Comparison of ENCODE assay signal across 24 cellular contexts in the genomic region with DNA sequence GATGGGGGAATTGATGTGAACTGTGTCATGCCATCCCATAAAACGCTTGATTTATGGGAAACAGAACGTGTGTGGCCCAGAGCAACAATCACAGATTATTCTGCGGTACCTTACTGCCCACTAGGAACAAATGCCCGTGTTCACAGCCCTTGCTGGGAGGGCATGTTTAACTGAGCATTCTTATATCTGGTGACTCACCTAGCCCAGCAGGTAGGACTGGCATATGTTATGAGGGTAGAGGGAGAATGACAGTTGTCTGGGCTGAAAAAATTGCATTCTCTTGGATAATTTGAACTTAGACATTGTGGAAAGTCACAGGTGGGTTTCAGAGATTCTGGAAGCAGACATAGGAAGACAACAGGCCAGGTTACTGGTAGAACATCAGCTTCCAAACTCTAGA.
DNase-seq lines count a peak whose midpoint lies in the region; ATAC-seq, FAIRE-seq and TF ChIP-seq lines count a peak whose summit lies in the region.
"Had no signal": no experiment of that assay in that cellular context is flagged by ENCODE, and none has a peak within 500 bp of the region (broad histone marks: within the 10 kb centered on the region; RNA-seq: fewer than 3 reads in every experiment).

No MANE protein-coding gene starts in this region.

- in situ Hi-C loops in IMR-90 (cut with MboI; ENCODE audit: low sequenced_read_pairs) = no loop called here

- no peaks in the 10 kb centered on the region for H3K79me2 ChIP-seq in PC-3 (ENCODE audit: low read length)

- H3K27ac ChIP-seq in IMR-90 (ENCODE audit: insufficient read depth, low read length) = no peak overlapping the region
- H3K27ac ChIP-seq in PC-3 (ENCODE audit: low read length) = no peak overlapping the region
- H3K27ac ChIP-seq in upper lobe of right lung = no peak overlapping the region
- H3K27ac ChIP-seq: BLaER1 had no signal

- DNase-seq in IMR-90 (no peak), PC-3 (peak; percentile 11), bronchial epithelial cell (ENCODE audit: low read depth) (peak; percentile 49), germinal center (ENCODE audit: low spot score) (no peak), pons (ENCODE audit: low spot score) (no peak), upper lobe of right lung (no peak)
- DNase-seq: 8988T; ACHN; BE2C; C1 segment of cervical spinal cord; CD4-positive, alpha-beta memory T cell; CD4-positive, CD25-positive, alpha-beta regulatory T cell; CD8-positive, alpha-beta memory T cell; COR-L47; DMS 273 treated with DMSO at 0.1 percent for 48 hours; DMS79 treated with DMSO at 0.1 percent for 48 hours; GF-D8 had no signal

- BruUV-seq in IMR-90 (replicated peaks; lab: Mats Ljungman, UMichigan) = no TSS peak
- BruUV-seq in PC-3 (replicated peaks; lab: Mats Ljungman, UMichigan) = no TSS peak

- H4K8ac ChIP-seq in IMR-90 (ENCODE audit: low read depth in 2 of 2, low read length in 2 of 2) = no peak overlapping the region

- H3K18ac ChIP-seq in IMR-90 (ENCODE audit: low read depth, low read length) = no peak overlapping the region

- CTCF ChIA-PET in IMR-90 (lab: Yijun Ruan, JAX) (no interaction called here), PC-3 (lab: Charles Lee) (no interaction called here)

- H3K79me1 ChIP-seq in IMR-90 (ENCODE audit: low read depth in 1 of 2, low read length in 2 of 2) = no peaks in the 10 kb centered on the region

- H4K91ac ChIP-seq in IMR-90 (ENCODE audit: insufficient read depth, low read depth, low read length) = no peak overlapping the region

- H3K56ac ChIP-seq in IMR-90 (ENCODE audit: extremely low read depth, insufficient read depth, low read length) = no peak overlapping the region

- H2AK9ac ChIP-seq in IMR-90 (replicated peaks; ENCODE audit: low read depth, low read length, poor library complexity) = peak overlapping the region; percentile 28

- no peak overlapping the region for H2BK20ac ChIP-seq in IMR-90 (ENCODE audit: low read depth, low read length)

- intact Hi-C loops in IMR-90 (cut with micrococcal nuclease) (no loop called here), PC-3 (cut with micrococcal nuclease) (no loop called here), upper lobe of right lung (cut with DNase I) (no loop called here)

- no peak for TF ChIP-seq POLR2A in IMR-90 (IDR thresholded peaks at IDR 0.05; ENCODE audit: low read depth, low read length)

- no peaks in the 10 kb centered on the region for H3K27me3 ChIP-seq in IMR-90 (ENCODE audit: control insufficient read depth, insufficient read depth, low read length)
- H3K27me3 ChIP-seq in PC-3 (ENCODE audit: low read length) = no peaks in the 10 kb centered on the region
- no peaks in the 10 kb centered on the region for H3K27me3 ChIP-seq in bronchial epithelial cell (ENCODE audit: control insufficient read depth, insufficient read depth, low read length)
- no peaks in the 10 kb centered on the region for H3K27me3 ChIP-seq in upper lobe of right lung
- H3K27me3 ChIP-seq: BE2C, BLaER1 had no signal

- TF ChIP-seq RAD21 in IMR-90 (IDR thresholded peaks at IDR 0.05; ENCODE audit: low read length) = no peak

- no peak overlapping the region for H2BK120ac ChIP-seq in IMR-90 (ENCODE audit: low read depth, low read length)

- H3K9me3 ChIP-seq in IMR-90 (ENCODE audit: control insufficient read depth, insufficient read depth, low read length) (peaks cover 17% of the 10 kb centered on the region), PC-3 (ENCODE audit: low read length) (no peaks in the 10 kb centered on the region), upper lobe of right lung (no peaks in the 10 kb centered on the region)
- H3K9me3 ChIP-seq: BE2C, BLaER1 had no signal

- H3K4me1 ChIP-seq in IMR-90 (ENCODE audit: control insufficient read depth, insufficient read depth, low read length) (no peaks in the 10 kb centered on the region), PC-3 (ENCODE audit: insufficient read depth, low read length) (no peaks in the 10 kb centered on the region), upper lobe of right lung (no peaks in the 10 kb centered on the region)
- H3K4me1 ChIP-seq: BE2C, BLaER1 had no signal

- no peak overlapping the region for H4K5ac ChIP-seq in IMR-90 (ENCODE audit: low read depth, low read length)

- POLR2A ChIA-PET in IMR-90 (lab: Charles Lee; ENCODE audit: unreplicated experiment) = no interaction called here
- POLR2A ChIA-PET in PC-3 (lab: Charles Lee; ENCODE audit: unreplicated experiment) = no interaction called here

- H2BK15ac ChIP-seq in IMR-90 (ENCODE audit: low read depth, low read length) = no peak overlapping the region

- no peaks in the 10 kb centered on the region for H3K9me2 ChIP-seq in PC-3 (replicated peaks; ENCODE audit: low read length)

- no peaks in the 10 kb centered on the region for H4K20me1 ChIP-seq in IMR-90 (ENCODE audit: insufficient read depth, low read length)
- H4K20me1 ChIP-seq in PC-3 (ENCODE audit: low read length) = no peaks in the 10 kb centered on the region
- H4K20me1 ChIP-seq: BLaER1 had no signal

- WGBS in IMR-90 (ENCODE audit: extremely low coverage in 2 of 2, insufficient read length in 1 of 2), 2 experiments = 25% methylated on average over 2 of the region's 4 CpGs; no CpG with 5 or more reads in 1 of the 2 experiments

- dilution Hi-C loops in IMR-90 (cut with HindIII; ENCODE audit: low sequenced_read_pairs, unreplicated experiment) = no loop called here

- no peak for FAIRE-seq in bronchial epithelial cell (lab: Jason Lieb, UNC)
- FAIRE-seq: A204.1, G401.6, GM12891, GM19239 had no signal

- H3K14ac ChIP-seq in IMR-90 (replicated peaks; ENCODE audit: low read depth, low read length) = no peak overlapping the region

- TF ChIP-seq CTCF in IMR-90 (conservative IDR thresholded peaks at IDR 0.05; ENCODE audit: low read depth, low read length) = no peak
- TF ChIP-seq CTCF in PC-3 (conservative IDR thresholded peaks at IDR 0.05; ENCODE audit: low read depth, low read length) = no peak
- TF ChIP-seq CTCF in bronchial epithelial cell (IDR thresholded peaks at IDR 0.05; ENCODE audit: insufficient read depth, low read length, severe bottlenecking) = no peak
- TF ChIP-seq CTCF in upper lobe of right lung (IDR thresholded peaks at IDR 0.05) = no peak

- H3K4me2 ChIP-seq in IMR-90 (ENCODE audit: low read depth, low read length) = no peak overlapping the region
- H3K4me2 ChIP-seq in PC-3 (ENCODE audit: low read length) = no peak overlapping the region
- H3K4me2 ChIP-seq: BLaER1 had no signal

- no peak overlapping the region for H2AFZ ChIP-seq in IMR-90 (replicated peaks; ENCODE audit: low read length, poor library complexity)
- no peak overlapping the region for H2AFZ ChIP-seq in PC-3 (ENCODE audit: low read length)

- no peak overlapping the region for H2BK5ac ChIP-seq in IMR-90 (ENCODE audit: low read depth, low read length, poor library complexity, severe bottlenecking)

- ATAC-seq in IMR-90 (ENCODE audit: low read depth) = no peak
- no peak for ATAC-seq in PC-3
- ATAC-seq in esophagus mucosa = peak; percentile 47
- no peak for ATAC-seq in HG03097 (IDR thresholded peaks at IDR 0.05; ENCODE audit: low FRiP score, unreplicated experiment)
- ATAC-seq in upper lobe of right lung = no peak

- H3K4ac ChIP-seq in IMR-90 (ENCODE audit: low read depth, low read length) = no peak overlapping the region

- H3K23ac ChIP-seq in IMR-90 (ENCODE audit: low read depth, low read length) = no peak overlapping the region

- H3K9me1 ChIP-seq in IMR-90 (ENCODE audit: insufficient read depth, low read length) = no peaks in the 10 kb centered on the region

- H3K4me3 ChIP-seq in IMR-90 (ENCODE audit: insufficient read depth, low read depth, low read length) = no peak overlapping the region
- H3K4me3 ChIP-seq in PC-3 (ENCODE audit: low read length) = no peak overlapping the region
- H3K4me3 ChIP-seq in bronchial epithelial cell (ENCODE audit: low read depth, low read length) = no peak overlapping the region
- no peak overlapping the region for H3K4me3 ChIP-seq in upper lobe of right lung
- H3K4me3 ChIP-seq: BLaER1 had no signal

- no peaks in the 10 kb centered on the region for H3K36me3 ChIP-seq in IMR-90 (ENCODE audit: control insufficient read depth, insufficient read depth, low read length)
- no peaks in the 10 kb centered on the region for H3K36me3 ChIP-seq in PC-3 (ENCODE audit: low read depth, low read length)
- H3K36me3 ChIP-seq in bronchial epithelial cell (ENCODE audit: control insufficient read depth, insufficient read depth, low read length) = no peaks in the 10 kb centered on the region
- no peaks in the 10 kb centered on the region for H3K36me3 ChIP-seq in upper lobe of right lung
- H3K36me3 ChIP-seq: BE2C, BLaER1 had no signal

- no peak overlapping the region for H2AK5ac ChIP-seq in IMR-90 (ENCODE audit: low read depth, low read length)

- H3K9ac ChIP-seq in IMR-90 (ENCODE audit: low read depth, low read length) = no peak overlapping the region
- H3K9ac ChIP-seq in PC-3 (ENCODE audit: low read length) = no peak overlapping the region
- H3K9ac ChIP-seq: BLaER1 had no signal

- H3F3A ChIP-seq in PC-3 (ENCODE audit: low read length, unreplicated experiment) = no peaks in the 10 kb centered on the region

TF ChIP-seq in IMR-90, 13 proteins besides CTCF, POLR2A, EP300 and RAD21:
- no peak for TF ChIP-seq MXI1 (IDR thresholded peaks at IDR 0.05; ENCODE audit: borderline replicate concordance, low read depth, low read length)
- no peak for TF ChIP-seq MAZ (IDR thresholded peaks at IDR 0.05; ENCODE audit: borderline replicate concordance, low read depth, low read length)
- no peak for TF ChIP-seq CHD1 (IDR thresholded peaks at IDR 0.05; ENCODE audit: low read depth, low read length)
- TF ChIP-seq BHLHE40 (IDR thresholded peaks at IDR 0.05; ENCODE audit: low read depth, low read length) = no peak
- no peak for TF ChIP-seq CEBPB (IDR thresholded peaks at IDR 0.05; ENCODE audit: low read depth, low read length)
- no peak for TF ChIP-seq ELK1 (IDR thresholded peaks at IDR 0.05; ENCODE audit: borderline replicate concordance, low read depth, low read length)
- TF ChIP-seq RCOR1 (IDR thresholded peaks at IDR 0.05; ENCODE audit: insufficient replicate concordance, low read length) = no peak

Comparison
In these comparisons a context has a peak if more than half of its experiments do, and no peak if none do; other contexts are left out.
1. DNase-seq: peak in PC-3 (single experiment) and bronchial epithelial cell (single experiment); none in IMR-90 (single experiment), germinal center (single experiment), pons (single experiment) and upper lobe of right lung (single experiment).